ENCODE assay signal across 1 cellular context in the genomic region with DNA sequence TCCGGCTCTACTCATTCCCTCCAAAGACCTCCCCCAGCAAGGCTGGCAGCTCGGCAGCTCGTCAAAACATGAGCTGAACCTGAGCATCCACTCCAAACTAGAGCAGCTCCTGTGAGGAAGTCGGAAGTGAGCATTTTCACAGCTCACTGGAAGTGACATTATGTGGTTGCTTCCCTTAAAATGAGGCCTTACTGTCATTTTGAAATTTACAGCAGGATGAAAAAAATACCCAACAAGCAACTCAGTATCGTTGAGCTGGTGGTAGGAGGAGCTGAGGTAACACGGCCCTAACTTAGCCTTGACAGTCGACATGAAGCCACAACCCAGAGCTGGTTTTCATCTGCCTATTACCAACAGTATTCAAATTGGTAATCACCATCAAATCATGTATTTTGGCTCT.
TF ChIP-seq lines count a peak whose summit lies in the region.

No MANE protein-coding gene starts in this region.

TF ChIP-seq in SK-N-SH treated with all-trans-retinoic acid at 6 μM for 48 hours, 23 proteins besides CTCF, POLR2A, EP300 and RAD21 (continued from another document):
- TF ChIP-seq, protein P1, sequence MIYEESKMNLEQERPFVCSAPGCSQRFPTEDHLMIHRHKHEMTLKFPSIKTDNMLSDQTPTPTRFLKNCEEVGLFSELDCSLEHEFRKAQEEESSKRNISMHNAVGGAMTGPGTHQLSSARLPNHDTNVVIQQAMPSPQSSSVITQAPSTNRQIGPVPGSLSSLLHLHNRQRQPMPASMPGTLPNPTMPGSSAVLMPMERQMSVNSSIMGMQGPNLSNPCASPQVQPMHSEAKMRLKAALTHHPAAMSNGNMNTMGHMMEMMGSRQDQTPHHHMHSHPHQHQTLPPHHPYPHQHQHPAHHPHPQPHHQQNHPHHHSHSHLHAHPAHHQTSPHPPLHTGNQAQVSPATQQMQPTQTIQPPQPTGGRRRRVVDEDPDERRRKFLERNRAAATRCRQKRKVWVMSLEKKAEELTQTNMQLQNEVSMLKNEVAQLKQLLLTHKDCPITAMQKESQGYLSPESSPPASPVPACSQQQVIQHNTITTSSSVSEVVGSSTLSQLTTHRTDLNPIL (CRISPR knock-in tag; IDR thresholded peaks at IDR 0.05; ENCODE audit: low read depth): no peak
- TF ChIP-seq PPARA (CRISPR knock-in tag; IDR thresholded peaks at IDR 0.05; ENCODE audit: borderline replicate concordance) (no peak), BACH2 (CRISPR knock-in tag; IDR thresholded peaks at IDR 0.05; ENCODE audit: borderline replicate concordance) (no peak)
TF ChIP-seq in SK-N-SH treated with all-trans-retinoic acid at 6 μM for 48 hours: peak in this region for 0.
